9 cellular contexts compared by ENCODE assay signal in the genomic region with DNA sequence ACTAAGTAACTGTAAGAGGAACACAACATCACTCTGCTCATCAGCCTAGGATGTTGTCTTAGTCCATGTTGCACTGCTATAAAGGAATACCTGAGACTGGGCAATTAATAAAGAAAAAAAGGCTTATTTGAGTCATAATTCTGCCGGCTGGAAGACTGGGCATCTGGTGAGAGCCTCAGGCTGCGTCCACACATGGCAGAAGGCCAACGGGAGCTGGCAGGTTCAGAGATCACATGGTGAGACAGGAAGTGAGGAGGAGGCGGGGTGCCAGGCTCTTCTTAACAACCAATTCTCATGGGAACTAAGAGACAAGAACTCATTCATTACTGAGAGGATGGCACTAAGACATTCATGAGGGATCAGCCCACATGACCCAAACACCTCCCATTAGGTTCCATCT. TPM values are rescaled to one million over a fixed set of nuclear protein-coding genes. Genes with fewer than 3 reads are reported as not detected.
DNase-seq lines count a peak whose midpoint lies in the region; ATAC-seq lines count a peak whose summit lies in the region.
"Had no signal": no experiment of that assay in that cellular context is flagged by ENCODE, and none has a peak within 500 bp of the region (broad histone marks: within the 10 kb centered on the region; RNA-seq: fewer than 3 reads in every experiment).

No MANE protein-coding gene starts in this region.

- H3K36me3 Mint-ChIP-seq in activated T-helper 1 cell treated with anti-CD3 and anti-CD28 coated beads, Interleukin-12 subunit alpha, Interleukin-12 subunit beta, Interleukin-2, Interleukin-4 antibody, amounts not matched to agents 30 ng/mL and 10 ng/mL and 1 ng/mL, durations not matched to agents 14 hours and 24 hours and 36 hours (ENCODE audit: low read depth): peaks cover 42% of the 10 kb centered on the region

- H3K4me1 Mint-ChIP-seq in activated T-helper 1 cell treated with anti-CD3 and anti-CD28 coated beads, Interleukin-12 subunit alpha, Interleukin-12 subunit beta, Interleukin-2, Interleukin-4 antibody, amounts not matched to agents 30 ng/mL and 10 ng/mL and 1 ng/mL, durations not matched to agents 14 hours and 24 hours and 36 hours (ENCODE audit: low read depth): no peaks in the 10 kb centered on the region

- ATAC-seq in esophagus mucosa (peak; percentile 44), GM19023 (IDR thresholded peaks at IDR 0.05; ENCODE audit: unreplicated experiment) (no peak)

- H3K9me3 Mint-ChIP-seq in activated T-helper 1 cell treated with anti-CD3 and anti-CD28 coated beads, Interleukin-12 subunit alpha, Interleukin-12 subunit beta, Interleukin-2, Interleukin-4 antibody, amounts not matched to agents 30 ng/mL and 10 ng/mL and 1 ng/mL, durations not matched to agents 14 hours and 24 hours and 36 hours: no peaks in the 10 kb centered on the region
- H3K9me3 Mint-ChIP-seq: central memory CD8-positive, alpha-beta T cell had no signal

- DNase-seq in Daoy (ENCODE audit: low read depth) (peak; percentile 72), NCI-H510A (lab: John Stamatoyannopoulos, UW) (peak; percentile 10), posterior vena cava (ENCODE audit: low spot score) (peak; percentile 93), GOT3 (lab: John Stamatoyannopoulos, UW) (no peak), KG1 (lab: John Stamatoyannopoulos, UW) (no peak)
- DNase-seq in activated T-helper 1 cell treated with anti-CD3 and anti-CD28 coated beads, Interleukin-12 subunit alpha, Interleukin-12 subunit beta, Interleukin-2, Interleukin-4 antibody, amounts not matched to agents 30 ng/mL and 10 ng/mL and 1 ng/mL, durations not matched to agents 14 hours and 24 hours and 36 hours (ENCODE audit: low spot score): no peak

- no peak overlapping the region for H3K27ac Mint-ChIP-seq in activated T-helper 1 cell treated with anti-CD3 and anti-CD28 coated beads, Interleukin-12 subunit alpha, Interleukin-12 subunit beta, Interleukin-2, Interleukin-4 antibody, amounts not matched to agents 30 ng/mL and 10 ng/mL and 1 ng/mL, durations not matched to agents 14 hours and 24 hours and 36 hours

- no peak overlapping the region for H3K4me3 Mint-ChIP-seq in activated T-helper 1 cell treated with anti-CD3 and anti-CD28 coated beads, Interleukin-12 subunit alpha, Interleukin-12 subunit beta, Interleukin-2, Interleukin-4 antibody, amounts not matched to agents 30 ng/mL and 10 ng/mL and 1 ng/mL, durations not matched to agents 14 hours and 24 hours and 36 hours
- H3K4me3 Mint-ChIP-seq: central memory CD8-positive, alpha-beta T cell had no signal

- intact Hi-C loops in posterior vena cava (cut with DNase I): no loop called here
- intact Hi-C loops in activated T-helper 1 cell treated with anti-CD3 and anti-CD28 coated beads, Interleukin-12 subunit alpha, Interleukin-12 subunit beta, Interleukin-2, Interleukin-4 antibody, amounts not matched to agents 30 ng/mL and 10 ng/mL and 1 ng/mL, durations not matched to agents 14 hours and 24 hours and 36 hours (cut with micrococcal nuclease): no loop called here

- H3K27me3 Mint-ChIP-seq in activated T-helper 1 cell treated with anti-CD3 and anti-CD28 coated beads, Interleukin-12 subunit alpha, Interleukin-12 subunit beta, Interleukin-2, Interleukin-4 antibody, amounts not matched to agents 30 ng/mL and 10 ng/mL and 1 ng/mL, durations not matched to agents 14 hours and 24 hours and 36 hours (ENCODE audit: insufficient read depth): no peaks in the 10 kb centered on the region
- H3K27me3 Mint-ChIP-seq: central memory CD8-positive, alpha-beta T cell had no signal

RNA-seq across cellular contexts. Expression of gene EPG5, which starts 46.8 kb away (rescaled TPM):
- 6.2 TPM in 2 replicates for total RNA-seq in Daoy (2014; rRNA removed; shearing (Covaris generic))
- total RNA-seq in esophagus mucosa (12.2 TPM), posterior vena cava (10 to 100 TPM; 20.1 to 20.2 TPM)
- 14.3 and 14.6 TPM in 2 replicates for total RNA-seq in activated T-helper 1 cell treated with anti-CD3 and anti-CD28 coated beads, Interleukin-12 subunit alpha, Interleukin-12 subunit beta, Interleukin-2, Interleukin-4 antibody, amounts not matched to agents 30 ng/mL and 10 ng/mL and 1 ng/mL, durations not matched to agents 14 hours and 24 hours and 36 hours

Comparison
In these comparisons a context has a peak if more than half of its experiments do, and no peak if none do; other contexts are left out.
1. DNase-seq: peak in Daoy (single experiment), NCI-H510A (single experiment) and posterior vena cava (single experiment); none in GOT3 (single experiment), activated T-helper 1 cell treated with anti-CD3 and anti-CD28 coated beads, Interleukin-12 subunit alpha, Interleukin-12 subunit beta, Interleukin-2, Interleukin-4 antibody, amounts not matched to agents 30 ng/mL and 10 ng/mL and 1 ng/mL, durations not matched to agents 14 hours and 24 hours and 36 hours (single experiment) and KG1 (single experiment).